In the genomic region with DNA sequence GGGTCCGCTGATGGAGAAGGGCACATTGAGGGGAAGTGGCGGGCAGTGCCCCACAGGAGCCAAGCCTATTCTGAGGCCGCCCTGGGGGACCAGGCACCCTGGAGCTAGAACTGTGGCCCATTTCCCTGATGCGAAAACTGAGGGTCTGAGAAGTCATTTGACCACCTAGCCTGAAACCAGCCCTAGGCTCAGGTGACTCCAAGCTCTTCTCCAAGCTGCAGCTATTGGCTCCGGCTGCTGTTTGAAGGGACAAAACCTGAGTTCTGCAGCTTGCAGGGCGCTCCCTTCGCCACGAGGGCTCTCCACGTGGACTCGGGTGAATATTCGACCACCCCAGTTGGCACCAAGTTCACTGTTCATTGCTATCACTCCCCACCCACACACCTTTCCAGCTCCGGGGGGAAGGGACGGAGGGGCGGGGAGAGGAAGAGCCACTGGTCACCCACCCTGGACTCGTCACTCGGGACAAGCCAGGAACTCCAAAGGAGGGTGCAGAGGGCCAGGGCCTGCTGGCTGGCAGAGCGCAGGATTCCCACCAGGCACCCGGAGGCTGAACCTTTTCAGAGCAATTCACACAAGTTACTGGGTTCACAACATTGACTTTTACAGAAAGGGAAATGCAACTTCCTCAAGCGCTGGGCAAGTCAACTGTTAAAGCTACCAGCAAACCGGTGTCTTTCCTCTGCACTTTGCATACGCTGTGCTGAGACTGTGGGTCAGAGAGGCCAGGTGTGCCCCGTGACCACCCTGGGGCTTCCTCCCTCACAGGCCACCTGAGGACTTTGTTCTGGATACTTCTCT, we compare ENCODE assay signal across 9 cellular contexts. TPM values are rescaled to one million over a fixed set of nuclear protein-coding genes. Genes with fewer than 3 reads are reported as not detected.
DNase-seq lines count a peak whose midpoint lies in the region; ATAC-seq and TF ChIP-seq lines count a peak whose summit lies in the region.
"Had no signal": no experiment of that assay in that cellular context is flagged by ENCODE, and none has a peak within 500 bp of the region (broad histone marks: within the 10 kb centered on the region; RNA-seq: fewer than 3 reads in every experiment).

No MANE protein-coding gene starts in this region.

- H3K36me3 Mint-ChIP-seq in HFFc6 (ENCODE audit: low read depth) (no peaks in the 10 kb centered on the region), memory B cell (peaks cover 14% of the 10 kb centered on the region)

- WGBS in smooth muscle cell (ENCODE audit: low lambda C conversion rate), result 85% methylated on average over 21 of the region's 22 CpGs

- H3K79me2 ChIP-seq in smooth muscle cell (ENCODE audit: low read depth), result no peaks in the 10 kb centered on the region

- H3K27me3 Mint-ChIP-seq in HFFc6 (ENCODE audit: insufficient read depth), result peaks cover 6% of the 10 kb centered on the region
- H3K27me3 Mint-ChIP-seq in memory B cell, result no peaks in the 10 kb centered on the region

- 0 out of 2 replicates have a peak overlapping the region, but pooled peaks have one; percentile 25 for H3K27ac Mint-ChIP-seq in HFFc6
- H3K27ac Mint-ChIP-seq in memory B cell, result peak overlapping the region; percentile 95

- peak; percentile 54 for ATAC-seq in memory B cell (ENCODE audit: low read depth)
- ATAC-seq in HG02588 (IDR thresholded peaks at IDR 0.05; ENCODE audit: unreplicated experiment), result no peak

- DNase-seq in HFFc6, result no peak
- DNase-seq in SIG-M5 treated with dmso at 0.1 percent for 504 hours (lab: John Stamatoyannopoulos, UW; ENCODE audit: unreplicated experiment), result peak; percentile 54
- DNase-seq in memory B cell (ENCODE audit: low spot score in 2 of 2), result peak in 1 of 2 donors; percentile 64
- DNase-seq in smooth muscle cell (lab: John Stamatoyannopoulos, UW; ENCODE audit: unreplicated experiment), result no peak
- DNase-seq in glomerular visceral epithelial cell (ENCODE audit: extremely low spot score), result no peak
- DNase-seq in 8988T, result no peak
- DNase-seq: stimulated activated CD4-positive, alpha-beta T cell treated with anti-CD3 and anti-CD28 coated beads, Interleukin-2, amount 100 ng/mL, for 48 hours had no signal

- no peak overlapping the region for H3K4me3 ChIP-seq in smooth muscle cell

- no peaks in the 10 kb centered on the region for H3F3A ChIP-seq in smooth muscle cell (ENCODE audit: low read depth)

- H3K4me2 ChIP-seq in smooth muscle cell, result no peak overlapping the region

- peak; percentile 23 for TF ChIP-seq CTCF in GM12873 (IDR thresholded peaks at IDR 0.05; ENCODE audit: insufficient read depth, low read depth, low read length, missing control alignments)
- no peak for TF ChIP-seq CTCF in HFFc6 (IDR thresholded peaks at IDR 0.05)
- no peak for TF ChIP-seq CTCF in smooth muscle cell (IDR thresholded peaks at IDR 0.05; ENCODE audit: borderline replicate concordance, insufficient read depth, poor library complexity, severe bottlenecking)

- no peaks in the 10 kb centered on the region for H3K36me3 ChIP-seq in smooth muscle cell (ENCODE audit: low read depth)

- H3K27me3 ChIP-seq in smooth muscle cell (ENCODE audit: low read depth), result no peaks in the 10 kb centered on the region

- no peak overlapping the region for H2AFZ ChIP-seq in smooth muscle cell (ENCODE audit: low read depth)

- H3K9me3 Mint-ChIP-seq in HFFc6 (no peaks in the 10 kb centered on the region), memory B cell (no peaks in the 10 kb centered on the region)

- peaks cover 6% of the 10 kb centered on the region for H3K4me1 ChIP-seq in smooth muscle cell (ENCODE audit: low read depth)

- H3K9me3 ChIP-seq in smooth muscle cell (replicated peaks; ENCODE audit: low read depth), result no peaks in the 10 kb centered on the region

- no peaks in the 10 kb centered on the region for H4K20me1 ChIP-seq in smooth muscle cell (ENCODE audit: low read depth)

- H3K4me1 Mint-ChIP-seq in HFFc6 (ENCODE audit: low read depth), result peaks cover 26% of the 10 kb centered on the region
- H3K4me1 Mint-ChIP-seq in memory B cell, result peaks cover 53% of the 10 kb centered on the region

- H3K4me3 Mint-ChIP-seq in HFFc6 (no peak overlapping the region), memory B cell (peak overlapping the region; percentile 79)

- H3K27ac ChIP-seq in smooth muscle cell (ENCODE audit: low read depth), result no peak overlapping the region

- H3K9ac ChIP-seq in smooth muscle cell (ENCODE audit: low read depth), result no peak overlapping the region

RNA-seq across cellular contexts. Expression of gene RAC2, which starts 1.1 kb away (rescaled TPM):
- total RNA-seq in HFFc6 (2021; fragmentation: NEBNext Ultra II Directional; extraction: Animal tissue kit (Norgen Biotek cat#: 25700)), result 10 to 100 TPM; 29.9 to 57.2 (median 53.5) TPM
- total RNA-seq in smooth muscle cell, result 3.6 and 6.5 TPM in 2 replicates
- 3.3 and 4.0 TPM in 2 replicates for polyA plus RNA-seq in smooth muscle cell

RNA-seq across cellular contexts. Expression of gene SSTR3, which starts 32.8 kb away (rescaled TPM):
- total RNA-seq in HFFc6 (2021; fragmentation: NEBNext Ultra II Directional; extraction: Animal tissue kit (Norgen Biotek cat#: 25700)), result not detected
- total RNA-seq in smooth muscle cell, result not detected in 2 replicates
- polyA plus RNA-seq in smooth muscle cell, result not detected in 2 replicates

RNA-seq across cellular contexts. Expression of gene CYTH4, which starts 37.2 kb away (rescaled TPM):
- total RNA-seq in HFFc6 (2021; fragmentation: NEBNext Ultra II Directional; extraction: Animal tissue kit (Norgen Biotek cat#: 25700)), result under 1 TPM in 1 of 6 experiments, not detected in 5; 0.28 TPM
- not detected in 2 replicates for total RNA-seq in smooth muscle cell
- polyA plus RNA-seq in smooth muscle cell, result not detected in 2 replicates

RNA-seq across cellular contexts. Expression of gene C1QTNF6, which starts 57.1 kb away (rescaled TPM):
- 1 to 10 TPM; 3.3 to 5.0 (median 4.0) TPM for total RNA-seq in HFFc6 (2021; fragmentation: NEBNext Ultra II Directional; extraction: Animal tissue kit (Norgen Biotek cat#: 25700))
- total RNA-seq in smooth muscle cell, result 11.8 and 14.3 TPM in 2 replicates
- polyA plus RNA-seq in smooth muscle cell, result 26.8 and 33.6 TPM in 2 replicates
